ENCODE assay signal across 1 cellular context in the genomic region with DNA sequence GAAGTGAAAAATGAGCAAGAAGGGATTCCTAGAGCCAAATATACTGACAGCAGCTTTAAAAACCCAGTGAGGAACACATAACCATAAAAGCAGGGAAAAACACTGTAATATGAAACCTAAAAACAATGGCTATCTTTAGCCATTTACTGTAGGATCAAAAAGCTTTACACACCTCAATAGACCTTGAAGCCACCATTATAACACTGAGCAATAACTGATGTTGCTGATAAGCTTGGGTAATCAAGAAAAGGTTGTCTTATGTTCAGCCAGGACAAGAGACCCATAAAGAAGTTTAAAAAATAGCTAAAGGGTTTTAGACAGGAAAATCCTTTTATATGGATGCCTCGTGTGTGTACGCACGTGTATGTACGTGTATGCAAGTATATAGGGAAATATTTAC.
A peak's percentile ranks its signal among the peaks of the same experiment; 100 is the strongest.
TF ChIP-seq lines count a peak whose summit lies in the region.

No MANE protein-coding gene starts in this region.

TF ChIP-seq in K562, 482 proteins besides CTCF, POLR2A, EP300 and RAD21:
- TF ChIP-seq SP1 (CRISPR knock-in tag; IDR thresholded peaks at IDR 0.05): no peak
- no peak for TF ChIP-seq MIER1 (IDR thresholded peaks at IDR 0.05; ENCODE audit: low read depth)
- no peak for TF ChIP-seq KLF6 (CRISPR knock-in tag; IDR thresholded peaks at IDR 0.05; ENCODE audit: borderline replicate concordance)
- no peak for TF ChIP-seq ZNF583 (CRISPR knock-in tag; IDR thresholded peaks at IDR 0.05)
- TF ChIP-seq, protein P1, sequence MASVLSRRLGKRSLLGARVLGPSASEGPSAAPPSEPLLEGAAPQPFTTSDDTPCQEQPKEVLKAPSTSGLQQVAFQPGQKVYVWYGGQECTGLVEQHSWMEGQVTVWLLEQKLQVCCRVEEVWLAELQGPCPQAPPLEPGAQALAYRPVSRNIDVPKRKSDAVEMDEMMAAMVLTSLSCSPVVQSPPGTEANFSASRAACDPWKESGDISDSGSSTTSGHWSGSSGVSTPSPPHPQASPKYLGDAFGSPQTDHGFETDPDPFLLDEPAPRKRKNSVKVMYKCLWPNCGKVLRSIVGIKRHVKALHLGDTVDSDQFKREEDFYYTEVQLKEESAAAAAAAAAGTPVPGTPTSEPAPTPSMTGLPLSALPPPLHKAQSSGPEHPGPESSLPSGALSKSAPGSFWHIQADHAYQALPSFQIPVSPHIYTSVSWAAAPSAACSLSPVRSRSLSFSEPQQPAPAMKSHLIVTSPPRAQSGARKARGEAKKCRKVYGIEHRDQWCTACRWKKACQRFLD (CRISPR knock-in tag; IDR thresholded peaks at IDR 0.05): 0 out of 2 replicates have a peak, but pooled peaks have one; percentile 8
